ENCODE assay signal across 1 cellular context in the genomic region with DNA sequence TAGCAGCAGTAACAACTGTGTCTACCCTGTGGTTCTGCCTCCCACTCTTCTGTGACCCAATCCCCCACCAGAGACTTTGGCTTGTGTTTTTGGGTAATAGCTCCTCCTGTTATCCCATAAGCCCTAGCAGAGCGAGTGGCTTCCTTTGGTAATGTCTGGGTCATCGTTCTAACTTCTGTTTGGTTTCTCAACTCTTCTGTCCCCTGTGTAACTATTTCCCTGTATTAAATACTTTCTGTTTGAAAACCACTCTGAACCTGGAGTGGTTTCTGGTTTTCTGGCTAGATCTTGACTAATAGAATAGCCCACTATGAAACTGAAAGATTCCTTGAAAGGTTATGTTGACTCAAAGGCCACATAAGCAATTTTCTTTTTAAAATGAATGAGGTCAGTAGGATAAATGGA.
TF ChIP-seq lines count a peak whose summit lies in the region.

No MANE protein-coding gene starts in this region.

TF ChIP-seq in GM23338, 12 proteins besides CTCF, POLR2A, EP300 and RAD21 (continued from another document):
- TF ChIP-seq, protein P1, sequence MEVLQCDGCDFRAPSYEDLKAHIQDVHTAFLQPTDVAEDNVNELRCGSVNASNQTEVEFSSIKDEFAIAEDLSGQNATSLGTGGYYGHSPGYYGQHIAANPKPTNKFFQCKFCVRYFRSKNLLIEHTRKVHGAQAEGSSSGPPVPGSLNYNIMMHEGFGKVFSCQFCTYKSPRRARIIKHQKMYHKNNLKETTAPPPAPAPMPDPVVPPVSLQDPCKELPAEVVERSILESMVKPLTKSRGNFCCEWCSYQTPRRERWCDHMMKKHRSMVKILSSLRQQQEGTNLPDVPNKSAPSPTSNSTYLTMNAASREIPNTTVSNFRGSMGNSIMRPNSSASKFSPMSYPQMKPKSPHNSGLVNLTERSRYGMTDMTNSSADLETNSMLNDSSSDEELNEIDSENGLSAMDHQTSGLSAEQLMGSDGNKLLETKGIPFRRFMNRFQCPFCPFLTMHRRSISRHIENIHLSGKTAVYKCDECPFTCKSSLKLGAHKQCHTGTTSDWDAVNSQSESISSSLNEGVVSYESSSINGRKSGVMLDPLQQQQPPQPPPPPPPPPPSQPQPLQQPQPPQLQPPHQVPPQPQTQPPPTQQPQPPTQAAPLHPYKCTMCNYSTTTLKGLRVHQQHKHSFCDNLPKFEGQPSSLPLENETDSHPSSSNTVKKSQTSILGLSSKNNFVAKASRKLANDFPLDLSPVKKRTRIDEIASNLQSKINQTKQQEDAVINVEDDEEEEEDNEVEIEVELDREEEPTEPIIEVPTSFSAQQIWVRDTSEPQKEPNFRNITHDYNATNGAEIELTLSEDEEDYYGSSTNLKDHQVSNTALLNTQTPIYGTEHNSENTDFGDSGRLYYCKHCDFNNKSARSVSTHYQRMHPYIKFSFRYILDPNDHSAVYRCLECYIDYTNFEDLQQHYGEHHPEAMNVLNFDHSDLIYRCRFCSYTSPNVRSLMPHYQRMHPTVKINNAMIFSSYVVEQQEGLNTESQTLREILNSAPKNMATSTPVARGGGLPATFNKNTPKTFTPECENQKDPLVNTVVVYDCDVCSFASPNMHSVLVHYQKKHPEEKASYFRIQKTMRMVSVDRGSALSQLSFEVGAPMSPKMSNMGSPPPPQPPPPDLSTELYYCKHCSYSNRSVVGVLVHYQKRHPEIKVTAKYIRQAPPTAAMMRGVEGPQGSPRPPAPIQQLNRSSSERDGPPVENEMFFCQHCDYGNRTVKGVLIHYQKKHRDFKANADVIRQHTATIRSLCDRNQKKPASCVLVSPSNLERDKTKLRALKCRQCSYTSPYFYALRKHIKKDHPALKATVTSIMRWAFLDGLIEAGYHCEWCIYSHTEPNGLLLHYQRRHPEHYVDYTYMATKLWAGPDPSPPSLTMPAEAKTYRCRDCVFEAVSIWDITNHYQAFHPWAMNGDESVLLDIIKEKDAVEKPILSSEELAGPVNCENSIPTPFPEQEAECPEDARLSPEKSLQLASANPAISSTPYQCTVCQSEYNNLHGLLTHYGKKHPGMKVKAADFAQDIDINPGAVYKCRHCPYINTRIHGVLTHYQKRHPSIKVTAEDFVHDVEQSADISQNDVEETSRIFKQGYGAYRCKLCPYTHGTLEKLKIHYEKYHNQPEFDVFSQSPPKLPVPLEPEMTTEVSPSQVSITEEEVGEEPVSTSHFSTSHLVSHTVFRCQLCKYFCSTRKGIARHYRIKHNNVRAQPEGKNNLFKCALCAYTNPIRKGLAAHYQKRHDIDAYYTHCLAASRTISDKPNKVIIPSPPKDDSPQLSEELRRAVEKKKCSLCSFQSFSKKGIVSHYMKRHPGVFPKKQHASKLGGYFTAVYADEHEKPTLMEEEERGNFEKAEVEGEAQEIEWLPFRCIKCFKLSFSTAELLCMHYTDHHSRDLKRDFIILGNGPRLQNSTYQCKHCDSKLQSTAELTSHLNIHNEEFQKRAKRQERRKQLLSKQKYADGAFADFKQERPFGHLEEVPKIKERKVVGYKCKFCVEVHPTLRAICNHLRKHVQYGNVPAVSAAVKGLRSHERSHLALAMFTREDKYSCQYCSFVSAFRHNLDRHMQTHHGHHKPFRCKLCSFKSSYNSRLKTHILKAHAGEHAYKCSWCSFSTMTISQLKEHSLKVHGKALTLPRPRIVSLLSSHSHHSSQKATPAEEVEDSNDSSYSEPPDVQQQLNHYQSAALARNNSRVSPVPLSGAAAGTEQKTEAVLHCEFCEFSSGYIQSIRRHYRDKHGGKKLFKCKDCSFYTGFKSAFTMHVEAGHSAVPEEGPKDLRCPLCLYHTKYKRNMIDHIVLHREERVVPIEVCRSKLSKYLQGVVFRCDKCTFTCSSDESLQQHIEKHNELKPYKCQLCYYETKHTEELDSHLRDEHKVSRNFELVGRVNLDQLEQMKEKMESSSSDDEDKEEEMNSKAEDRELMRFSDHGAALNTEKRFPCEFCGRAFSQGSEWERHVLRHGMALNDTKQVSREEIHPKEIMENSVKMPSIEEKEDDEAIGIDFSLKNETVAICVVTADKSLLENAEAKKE (CRISPR knock-in tag; IDR thresholded peaks at IDR 0.05), result no peak
- TF ChIP-seq, protein P2, sequence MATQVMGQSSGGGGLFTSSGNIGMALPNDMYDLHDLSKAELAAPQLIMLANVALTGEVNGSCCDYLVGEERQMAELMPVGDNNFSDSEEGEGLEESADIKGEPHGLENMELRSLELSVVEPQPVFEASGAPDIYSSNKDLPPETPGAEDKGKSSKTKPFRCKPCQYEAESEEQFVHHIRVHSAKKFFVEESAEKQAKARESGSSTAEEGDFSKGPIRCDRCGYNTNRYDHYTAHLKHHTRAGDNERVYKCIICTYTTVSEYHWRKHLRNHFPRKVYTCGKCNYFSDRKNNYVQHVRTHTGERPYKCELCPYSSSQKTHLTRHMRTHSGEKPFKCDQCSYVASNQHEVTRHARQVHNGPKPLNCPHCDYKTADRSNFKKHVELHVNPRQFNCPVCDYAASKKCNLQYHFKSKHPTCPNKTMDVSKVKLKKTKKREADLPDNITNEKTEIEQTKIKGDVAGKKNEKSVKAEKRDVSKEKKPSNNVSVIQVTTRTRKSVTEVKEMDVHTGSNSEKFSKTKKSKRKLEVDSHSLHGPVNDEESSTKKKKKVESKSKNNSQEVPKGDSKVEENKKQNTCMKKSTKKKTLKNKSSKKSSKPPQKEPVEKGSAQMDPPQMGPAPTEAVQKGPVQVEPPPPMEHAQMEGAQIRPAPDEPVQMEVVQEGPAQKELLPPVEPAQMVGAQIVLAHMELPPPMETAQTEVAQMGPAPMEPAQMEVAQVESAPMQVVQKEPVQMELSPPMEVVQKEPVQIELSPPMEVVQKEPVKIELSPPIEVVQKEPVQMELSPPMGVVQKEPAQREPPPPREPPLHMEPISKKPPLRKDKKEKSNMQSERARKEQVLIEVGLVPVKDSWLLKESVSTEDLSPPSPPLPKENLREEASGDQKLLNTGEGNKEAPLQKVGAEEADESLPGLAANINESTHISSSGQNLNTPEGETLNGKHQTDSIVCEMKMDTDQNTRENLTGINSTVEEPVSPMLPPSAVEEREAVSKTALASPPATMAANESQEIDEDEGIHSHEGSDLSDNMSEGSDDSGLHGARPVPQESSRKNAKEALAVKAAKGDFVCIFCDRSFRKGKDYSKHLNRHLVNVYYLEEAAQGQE (IDR thresholded peaks at IDR 0.05; ENCODE audit: unreplicated experiment), result no peak
- TF ChIP-seq JUNB (IDR thresholded peaks at IDR 0.05; ENCODE audit: unreplicated experiment), result no peak
